1 cellular context compared by ENCODE assay signal in genomic region chr2:239932881-239933735, GRCh38.
TF ChIP-seq lines count a peak whose summit lies in the region.

No MANE protein-coding gene starts in this region.

TF ChIP-seq in HepG2, 621 proteins besides CTCF, POLR2A, EP300 and RAD21 (continued from another document):
- TF ChIP-seq, protein P1, sequence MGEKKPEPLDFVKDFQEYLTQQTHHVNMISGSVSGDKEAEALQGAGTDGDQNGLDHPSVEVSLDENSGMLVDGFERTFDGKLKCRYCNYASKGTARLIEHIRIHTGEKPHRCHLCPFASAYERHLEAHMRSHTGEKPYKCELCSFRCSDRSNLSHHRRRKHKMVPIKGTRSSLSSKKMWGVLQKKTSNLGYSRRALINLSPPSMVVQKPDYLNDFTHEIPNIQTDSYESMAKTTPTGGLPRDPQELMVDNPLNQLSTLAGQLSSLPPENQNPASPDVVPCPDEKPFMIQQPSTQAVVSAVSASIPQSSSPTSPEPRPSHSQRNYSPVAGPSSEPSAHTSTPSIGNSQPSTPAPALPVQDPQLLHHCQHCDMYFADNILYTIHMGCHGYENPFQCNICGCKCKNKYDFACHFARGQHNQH (CRISPR knock-in tag; IDR thresholded peaks at IDR 0.05), result no peak
- TF ChIP-seq ZBTB43 (CRISPR knock-in tag; conservative IDR thresholded peaks at IDR 0.05), result no peak
- no peak for TF ChIP-seq ZNF644 (CRISPR knock-in tag; IDR thresholded peaks at IDR 0.05; ENCODE audit: low read depth)
- TF ChIP-seq, protein P2, sequence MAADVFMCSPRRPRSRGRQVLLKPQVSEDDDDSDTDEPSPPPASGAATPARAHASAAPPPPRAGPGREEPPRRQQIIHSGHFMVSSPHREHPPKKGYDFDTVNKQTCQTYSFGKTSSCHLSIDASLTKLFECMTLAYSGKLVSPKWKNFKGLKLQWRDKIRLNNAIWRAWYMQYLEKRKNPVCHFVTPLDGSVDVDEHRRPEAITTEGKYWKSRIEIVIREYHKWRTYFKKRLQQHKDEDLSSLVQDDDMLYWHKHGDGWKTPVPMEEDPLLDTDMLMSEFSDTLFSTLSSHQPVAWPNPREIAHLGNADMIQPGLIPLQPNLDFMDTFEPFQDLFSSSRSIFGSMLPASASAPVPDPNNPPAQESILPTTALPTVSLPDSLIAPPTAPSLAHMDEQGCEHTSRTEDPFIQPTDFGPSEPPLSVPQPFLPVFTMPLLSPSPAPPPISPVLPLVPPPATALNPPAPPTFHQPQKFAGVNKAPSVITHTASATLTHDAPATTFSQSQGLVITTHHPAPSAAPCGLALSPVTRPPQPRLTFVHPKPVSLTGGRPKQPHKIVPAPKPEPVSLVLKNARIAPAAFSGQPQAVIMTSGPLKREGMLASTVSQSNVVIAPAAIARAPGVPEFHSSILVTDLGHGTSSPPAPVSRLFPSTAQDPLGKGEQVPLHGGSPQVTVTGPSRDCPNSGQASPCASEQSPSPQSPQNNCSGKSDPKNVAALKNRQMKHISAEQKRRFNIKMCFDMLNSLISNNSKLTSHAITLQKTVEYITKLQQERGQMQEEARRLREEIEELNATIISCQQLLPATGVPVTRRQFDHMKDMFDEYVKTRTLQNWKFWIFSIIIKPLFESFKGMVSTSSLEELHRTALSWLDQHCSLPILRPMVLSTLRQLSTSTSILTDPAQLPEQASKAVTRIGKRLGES (CRISPR knock-in tag; IDR thresholded peaks at IDR 0.05; ENCODE audit: borderline replicate concordance), result no peak
- no peak for TF ChIP-seq REXO4 (CRISPR knock-in tag; IDR thresholded peaks at IDR 0.05; ENCODE audit: borderline replicate concordance)
- TF ChIP-seq CSRNP2 (CRISPR knock-in tag; conservative IDR thresholded peaks at IDR 0.05; ENCODE audit: low read depth), result no peak
- no peak for TF ChIP-seq U2AF2 (IDR thresholded peaks at IDR 0.05; ENCODE audit: low read depth, low read length)
